Comparison of ENCODE assay signal across 24 cellular contexts in genomic region chr7:132687016-132687415, GRCh38.
DNase-seq lines count a peak whose midpoint lies in the region; ATAC-seq, FAIRE-seq and TF ChIP-seq lines count a peak whose summit lies in the region.
"Had no signal": no experiment of that assay in that cellular context is flagged by ENCODE, and none has a peak within 500 bp of the region (broad histone marks: within the 10 kb centered on the region; RNA-seq: fewer than 3 reads in every experiment).

No MANE protein-coding gene starts in this region.

- no peak overlapping the region for H3K4me3 Mint-ChIP-seq in neural progenitor cell
- H3K4me3 Mint-ChIP-seq: B cell; CD4-positive, alpha-beta T cell; CD8-positive, alpha-beta T cell had no signal

- H2BK5ac ChIP-seq in H1 (ENCODE audit: low read depth, low read length): peak overlapping the region; percentile 28; the same call in 1 of the 2 replicates

- H3K27me3 ChIP-seq in left ventricle myocardium inferior (ENCODE audit: low read depth) (peaks cover 21% of the 10 kb centered on the region), H1 (replicated peaks in 1 of 4; ENCODE audit: control insufficient read depth in 3 of 4, extremely low read depth in 1 of 4, insufficient read depth in 3 of 4, low read length in 3 of 4) (no peaks in the 10 kb centered on the region), iPS-20b (ENCODE audit: insufficient read depth, low read length) (no peaks in the 10 kb centered on the region), neural progenitor cell (peaks cover 20% of the 10 kb centered on the region)
- H3K27me3 ChIP-seq: BLaER1 treated with 17β-estradiol and CSF1 and Interleukin-3, amounts not matched to agents 10 nM and 100 nM had no signal

- CTCF ChIA-PET in H1 (lab: Charles Lee; ENCODE audit: partially characterized antibody): interaction anchor here (1.0 kb wide), 1 partner anchor 109 kb away, joined by 3 read pairs; no protein-coding TSS in a partner anchor

- H3K4ac ChIP-seq in H1 (replicated peaks; ENCODE audit: insufficient read length, low read depth, low read length): no peak overlapping the region

- H3K18ac ChIP-seq in H1 (ENCODE audit: extremely low read depth, low read length): no peak overlapping the region

- H3K9ac ChIP-seq in H1 (replicated peaks in 1 of 4; ENCODE audit: extremely low read depth in 1 of 4, low read depth in 3 of 4, low read length in 3 of 4) (no peak overlapping the region), iPS-20b (ENCODE audit: low read depth, low read length) (peak overlapping the region; percentile 4; the same call in 1 of the 2 replicates), neural progenitor cell (no peak overlapping the region)
- H3K9ac ChIP-seq: BLaER1 treated with 17β-estradiol and CSF1 and Interleukin-3, amounts not matched to agents 10 nM and 100 nM had no signal

- peak; percentile 63 for DNase-seq in cardiac septum (ENCODE audit: low spot score)
- DNase-seq in left ventricle myocardium inferior: no peak
- no peak for DNase-seq in H1 (ENCODE audit: low read depth in 1 of 2, low spot score in 2 of 2)
- no peak for DNase-seq in neural progenitor cell (ENCODE audit: low spot score)
- no peak for DNase-seq in cerebellum (ENCODE audit: low spot score)
- DNase-seq in dermis blood vessel endothelial cell: no peak
- DNase-seq: AML-193; Caco-2; Calu3; CD4-positive, alpha-beta T cell; CD8-positive, alpha-beta T cell; DMS79 treated with DMSO at 0.1 percent for 48 hours; GF-D8 had no signal

- no peak overlapping the region for H3K14ac ChIP-seq in H1 (ENCODE audit: insufficient read length)

- ATAC-seq in GM21786 (IDR thresholded peaks at IDR 0.05; ENCODE audit: unreplicated experiment): no peak
- ATAC-seq: A549; CD8-positive, alpha-beta T cell had no signal

- no peak overlapping the region for H4K5ac ChIP-seq in H1 (ENCODE audit: insufficient read length, low read depth, low read length)

- TF ChIP-seq POLR2A in H1 (IDR thresholded peaks at IDR 0.05; ENCODE audit: control extremely low read depth in 1 of 2, low read depth in 2 of 2, low read length in 2 of 2): no peak

- H4K91ac ChIP-seq in H1 (replicated peaks; ENCODE audit: insufficient read length, low read length): peak overlapping the region; percentile 62

- no peak overlapping the region for H3K23ac ChIP-seq in H1 (ENCODE audit: insufficient read length)

- H3K9me3 ChIP-seq in left ventricle myocardium inferior (replicated peaks) (peaks cover 11% of the 10 kb centered on the region), H1 (ENCODE audit: insufficient read depth in 2 of 2, low read depth in 1 of 2, low read length in 1 of 2) (no peaks in the 10 kb centered on the region), iPS-20b (ENCODE audit: insufficient read depth, low read depth, low read length) (peaks cover 7% of the 10 kb centered on the region; the same call in 1 of the 2 replicates), neural progenitor cell (ENCODE audit: low read depth) (no peaks in the 10 kb centered on the region)
- H3K9me3 ChIP-seq: A549 had no signal

- H3K27me3 Mint-ChIP-seq in neural progenitor cell (ENCODE audit: insufficient read depth, low read depth): peaks cover 9% of the 10 kb centered on the region
- H3K27me3 Mint-ChIP-seq: CD4-positive, alpha-beta T cell had no signal

- peaks cover 30% of the 10 kb centered on the region for H3F3A ChIP-seq in neural progenitor cell (ENCODE audit: low read depth)

- no peak overlapping the region for H2BK12ac ChIP-seq in H1 (ENCODE audit: low read depth, low read length)

- intact Hi-C loops in cardiac septum (cut with DNase I) (no loop called here), left ventricle myocardium inferior (cut with micrococcal nuclease) (no loop called here)

- H3K27ac ChIP-seq in left ventricle myocardium inferior (replicated peaks) (no peak overlapping the region), H1 (ENCODE audit: low read depth, low read length) (no peak overlapping the region), iPS-20b (ENCODE audit: low read length) (no peak overlapping the region), neural progenitor cell (no peak overlapping the region)
- H3K27ac ChIP-seq: 22Rv1; A549; BLaER1 treated with 17β-estradiol and CSF1 and Interleukin-3, amounts not matched to agents 10 nM and 100 nM; C4-2B had no signal

- no peaks in the 10 kb centered on the region for H3K79me2 ChIP-seq in H1 (ENCODE audit: control insufficient read depth in 1 of 2, insufficient read depth in 2 of 2, low read length in 2 of 2)
- H3K79me2 ChIP-seq in neural progenitor cell (ENCODE audit: low read depth): no peaks in the 10 kb centered on the region

- FAIRE-seq in H1 (lab: Jason Lieb, UNC): no peak
- FAIRE-seq: A549, D721Med, G401.6, GM12891, GM19239 had no signal

- no peak overlapping the region for H3K4me3 ChIP-seq in left ventricle myocardium inferior
- H3K4me3 ChIP-seq in H1 (ENCODE audit: extremely low read depth in 1 of 4, insufficient read depth in 2 of 4, low read depth in 3 of 4, low read length in 4 of 4): no peak overlapping the region
- H3K4me3 ChIP-seq in iPS-20b (ENCODE audit: low read length): peak overlapping the region; percentile 30; the same call in 1 of the 2 replicates
- H3K4me3 ChIP-seq in neural progenitor cell: no peak overlapping the region
- H3K4me3 ChIP-seq: A549; BLaER1 treated with 17β-estradiol and CSF1 and Interleukin-3, amounts not matched to agents 10 nM and 100 nM had no signal

- H3K36me3 ChIP-seq in left ventricle myocardium inferior (no peaks in the 10 kb centered on the region), H1 (ENCODE audit: control insufficient read depth in 2 of 4, insufficient read depth in 4 of 4, low read length in 3 of 4) (no peaks in the 10 kb centered on the region), iPS-20b (ENCODE audit: insufficient read depth, low read depth, low read length) (no peaks in the 10 kb centered on the region), neural progenitor cell (no peaks in the 10 kb centered on the region)
- H3K36me3 ChIP-seq: BLaER1 treated with 17β-estradiol and CSF1 and Interleukin-3, amounts not matched to agents 10 nM and 100 nM had no signal

- H2BK15ac ChIP-seq in H1 (ENCODE audit: low read length): 0 out of 2 replicates have a peak overlapping the region, but pooled peaks have one; percentile 32

- peak overlapping the region; percentile 3; the same call in 1 of the 2 replicates for H2AK5ac ChIP-seq in H1 (ENCODE audit: low read depth, low read length)

- no peak overlapping the region for H2BK20ac ChIP-seq in H1 (ENCODE audit: low read length)

- H3K56ac ChIP-seq in H1 (replicated peaks; ENCODE audit: insufficient read length, low read depth, low read length): no peak overlapping the region

- H2BK120ac ChIP-seq in H1 (replicated peaks; ENCODE audit: low read depth, low read length): peak overlapping the region; percentile 80

- no peaks in the 10 kb centered on the region; the same call in 1 of the 2 replicates for H3K23me2 ChIP-seq in H1 (ENCODE audit: low read depth, low read length)

- H3K4me1 ChIP-seq in left ventricle myocardium inferior (no peaks in the 10 kb centered on the region), H1 (replicated peaks in 1 of 4; ENCODE audit: control insufficient read depth in 3 of 4, insufficient read depth in 4 of 4, low read length in 3 of 4) (peaks cover 3 to 19% (median 10%) of the 10 kb centered on the region in 4 experiments; a peak in 5 of 7 replicates), iPS-20b (ENCODE audit: insufficient read depth, low read length) (peaks cover 7% of the 10 kb centered on the region; the same call in 1 of the 2 replicates), neural progenitor cell (peaks cover 26% of the 10 kb centered on the region)
- H3K4me1 ChIP-seq: A549, Caco-2 had no signal

- no peak for TF ChIP-seq RAD21 in H1 (IDR thresholded peaks at IDR 0.05 in 1 of 2, conservative IDR thresholded peaks at IDR 0.05 in 1 of 2; ENCODE audit: low read depth in 2 of 2, low read length in 2 of 2)

- H4K20me1 ChIP-seq in H1 (replicated peaks in 1 of 2; ENCODE audit: control insufficient read depth in 1 of 2, insufficient read depth in 2 of 2, low read length in 2 of 2) (no peaks in the 10 kb centered on the region), neural progenitor cell (ENCODE audit: low read depth) (no peaks in the 10 kb centered on the region)
- H4K20me1 ChIP-seq: BLaER1 treated with 17β-estradiol and CSF1 and Interleukin-3, amounts not matched to agents 10 nM and 100 nM had no signal

- H3K9me3 Mint-ChIP-seq in neural progenitor cell: no peaks in the 10 kb centered on the region
- H3K9me3 Mint-ChIP-seq: CD4-positive, alpha-beta T cell; CD8-positive, alpha-beta T cell had no signal

- 85% methylated on average over 1 of the region's 1 CpG; no CpG with 5 or more reads in 1 of the 2 experiments for WGBS in H1 (ENCODE audit: extremely low coverage in 1 of 2, insufficient coverage in 1 of 2, insufficient read length in 1 of 2, insufficient replicate concordance in 2 of 2, low coverage in 1 of 2, low lambda C conversion rate in 2 of 2, missing lambda C conversion rate in 1 of 2), 2 experiments

- TF ChIP-seq CTCF in left ventricle myocardium inferior (IDR thresholded peaks at IDR 0.05; ENCODE audit: borderline replicate concordance) (no peak), H1 (IDR thresholded peaks at IDR 0.05; ENCODE audit: control extremely low read depth in 1 of 3, insufficient read depth in 1 of 3, low read depth in 1 of 3, low read length in 3 of 3) (no peak), neural progenitor cell (IDR thresholded peaks at IDR 0.05) (no peak)

- H3K27ac Mint-ChIP-seq in neural progenitor cell: no peak overlapping the region
- H3K27ac Mint-ChIP-seq: B cell; CD4-positive, alpha-beta T cell; CD8-positive, alpha-beta T cell had no signal

- H2AFZ ChIP-seq in H1 (ENCODE audit: low read length) (no peak overlapping the region), neural progenitor cell (replicated peaks) (no peak overlapping the region)

- H3K4me2 ChIP-seq in H1 (ENCODE audit: insufficient read depth in 1 of 2, low read depth in 2 of 2, low read length in 2 of 2) (peak overlapping the region in 1 of 2 experiments; percentile 48; a peak in 1 of 4 replicates), neural progenitor cell (peak overlapping the region; percentile 63)
- H3K4me2 ChIP-seq: A549; BLaER1 treated with 17β-estradiol and CSF1 and Interleukin-3, amounts not matched to agents 10 nM and 100 nM had no signal

- H3K79me1 ChIP-seq in H1 (ENCODE audit: low read depth, low read length): no peaks in the 10 kb centered on the region

- H3K36me3 Mint-ChIP-seq in neural progenitor cell: no peaks in the 10 kb centered on the region
- H3K36me3 Mint-ChIP-seq: CD8-positive, alpha-beta T cell had no signal

- H3K4me1 Mint-ChIP-seq in neural progenitor cell: peaks cover 13% of the 10 kb centered on the region
- H3K4me1 Mint-ChIP-seq: B cell had no signal

- POLR2A ChIA-PET in H1 (lab: Charles Lee; ENCODE audit: partially characterized antibody): no interaction called here

- no peak for TF ChIP-seq EP300 in H1 (IDR thresholded peaks at IDR 0.05; ENCODE audit: borderline replicate concordance in 1 of 2, low read depth in 2 of 2, low read length in 2 of 2)

- H4K8ac ChIP-seq in H1 (ENCODE audit: extremely low read depth, insufficient read depth, low read length): no peak overlapping the region; the same call in 1 of the 2 replicates

TF ChIP-seq in H1, 55 proteins besides CTCF, POLR2A, EP300 and RAD21 (continues in another document):
- TF ChIP-seq GTF2F1 (IDR thresholded peaks at IDR 0.05; ENCODE audit: borderline replicate concordance, low read depth, low read length) (no peak), RNF2 (IDR thresholded peaks at IDR 0.05; ENCODE audit: borderline replicate concordance, low read depth, low read length, missing control alignments, poor library complexity, severe bottlenecking) (no peak)
